1 cellular context compared by ENCODE assay signal in genomic region chr3:188270423-188270972, GRCh38.
A peak's percentile ranks its signal among the peaks of the same experiment; 100 is the strongest.
TF ChIP-seq lines count a peak whose summit lies in the region.

No MANE protein-coding gene starts in this region.

TF ChIP-seq in HepG2, 621 proteins besides CTCF, POLR2A, EP300 and RAD21 (continued from another document and continues in another):
- no peak for TF ChIP-seq IRX3 (CRISPR knock-in tag; IDR thresholded peaks at IDR 0.05; ENCODE audit: borderline replicate concordance, low read depth)
- TF ChIP-seq ZNF574 (CRISPR knock-in tag; IDR thresholded peaks at IDR 0.05) = no peak
- no peak for TF ChIP-seq SOX13 (IDR thresholded peaks at IDR 0.05)
- peak in 1 of 2 experiments; percentile 79; a peak in 2 of 4 replicates for TF ChIP-seq SOX13 (CRISPR knock-in tag; conservative IDR thresholded peaks at IDR 0.05 in 1 of 2, IDR thresholded peaks at IDR 0.05 in 1 of 2)
- TF ChIP-seq ZNF275 (CRISPR knock-in tag; IDR thresholded peaks at IDR 0.05; ENCODE audit: borderline replicate concordance) = no peak
- 0 out of 2 replicates have a peak, but pooled peaks have one; percentile 26 for TF ChIP-seq NR2F2 (IDR thresholded peaks at IDR 0.05; ENCODE audit: borderline replicate concordance, low read depth)
- TF ChIP-seq ZNF792 (CRISPR knock-in tag; IDR thresholded peaks at IDR 0.05) = 0 out of 2 replicates have a peak, but pooled peaks have one; percentile 17
- TF ChIP-seq ZNF737 (CRISPR knock-in tag; IDR thresholded peaks at IDR 0.05; ENCODE audit: borderline replicate concordance) = no peak
- 0 out of 2 replicates have a peak, but pooled peaks have one; percentile 19 for TF ChIP-seq PITX1 (CRISPR knock-in tag; IDR thresholded peaks at IDR 0.05)
- no peak for TF ChIP-seq FLYWCH1 (CRISPR knock-in tag; IDR thresholded peaks at IDR 0.05)
- TF ChIP-seq MED1 (CRISPR knock-in tag; IDR thresholded peaks at IDR 0.05) = peak; percentile 81
- TF ChIP-seq FOSL2 (CRISPR knock-in tag; IDR thresholded peaks at IDR 0.05) = peak; percentile 68
- TF ChIP-seq BRF2 (CRISPR knock-in tag; IDR thresholded peaks at IDR 0.05) = no peak
- peak; percentile 69; the same call in 1 of the 2 replicates for TF ChIP-seq ZNF609 (CRISPR knock-in tag; IDR thresholded peaks at IDR 0.05; ENCODE audit: borderline replicate concordance)
- TF ChIP-seq GATAD2A (CRISPR knock-in tag; IDR thresholded peaks at IDR 0.05) = peak; percentile 73
- peak; percentile 97 for TF ChIP-seq ARID5B (CRISPR knock-in tag; IDR thresholded peaks at IDR 0.05)
- 0 out of 2 replicates have a peak, but pooled peaks have one; percentile 73 for TF ChIP-seq ZNF614 (CRISPR knock-in tag; IDR thresholded peaks at IDR 0.05; ENCODE audit: borderline replicate concordance)
- peak; percentile 43; the same call in 1 of the 2 replicates for TF ChIP-seq IKZF5 (CRISPR knock-in tag; IDR thresholded peaks at IDR 0.05)
- peak in 1 of 2 experiments; percentile 66; a peak in 2 of 4 replicates for TF ChIP-seq NR2F1 (CRISPR knock-in tag; IDR thresholded peaks at IDR 0.05)
- peak; percentile 44; the same call in 1 of the 2 replicates for TF ChIP-seq CEBPG (CRISPR knock-in tag; IDR thresholded peaks at IDR 0.05)
- TF ChIP-seq SRF (IDR thresholded peaks at IDR 0.05; ENCODE audit: low read depth, low read length) = peak; percentile 99
- 0 out of 2 replicates have a peak, but pooled peaks have one; percentile 20 for TF ChIP-seq THAP11 (CRISPR knock-in tag; IDR thresholded peaks at IDR 0.05)
- TF ChIP-seq RARA (CRISPR knock-in tag; IDR thresholded peaks at IDR 0.05) = peak; percentile 98
- 0 out of 2 replicates have a peak, but pooled peaks have one; percentile 23 for TF ChIP-seq FOXO1 (CRISPR knock-in tag; IDR thresholded peaks at IDR 0.05)
- TF ChIP-seq AHDC1 (CRISPR knock-in tag; IDR thresholded peaks at IDR 0.05; ENCODE audit: borderline replicate concordance) = peak; percentile 80; the same call in 1 of the 2 replicates
- peak; percentile 58; the same call in 1 of the 2 replicates for TF ChIP-seq ZNF292 (CRISPR knock-in tag; IDR thresholded peaks at IDR 0.05; ENCODE audit: borderline replicate concordance, low read depth)
- peak; percentile 100 for TF ChIP-seq BCL6 (CRISPR knock-in tag; IDR thresholded peaks at IDR 0.05)
- peak; percentile 14; the same call in 1 of the 2 replicates for TF ChIP-seq KDM1A (CRISPR knock-in tag; IDR thresholded peaks at IDR 0.05)
- TF ChIP-seq ZNF12 (CRISPR knock-in tag; IDR thresholded peaks at IDR 0.05) = no peak
- peak; percentile 65 for TF ChIP-seq ZFP36 (IDR thresholded peaks at IDR 0.05; ENCODE audit: borderline replicate concordance, low read depth, low read length, partially characterized antibody)
- TF ChIP-seq ZNF354B (CRISPR knock-in tag; IDR thresholded peaks at IDR 0.05) = no peak
- TF ChIP-seq ZNF710 (CRISPR knock-in tag; IDR thresholded peaks at IDR 0.05; ENCODE audit: borderline replicate concordance) = peak; percentile 41; the same call in 1 of the 2 replicates
